ENCODE assay signal across 23 cellular contexts in genomic region chr1:100780826-100781225, GRCh38.
"Had no signal": no experiment of that assay in that cellular context is flagged by ENCODE, and none has a peak within 500 bp of the region (broad histone marks: within the 10 kb centered on the region; RNA-seq: fewer than 3 reads in every experiment).

No MANE protein-coding gene starts in this region.

- H3K4me1 ChIP-seq: ascending aorta, breast epithelium, colonic mucosa had no signal

- H3K27ac ChIP-seq: ascending aorta, breast epithelium, cardiac muscle cell, colonic mucosa had no signal

- H3K36me3 ChIP-seq: ascending aorta, breast epithelium, cardiac muscle cell, colonic mucosa had no signal

- H3K9me3 ChIP-seq: ascending aorta, breast epithelium, colonic mucosa had no signal

- H3K27me3 ChIP-seq: ascending aorta, breast epithelium, cardiac muscle cell, colonic mucosa had no signal

- H3K4me3 ChIP-seq: ascending aorta, breast epithelium, cardiac muscle cell, colonic mucosa had no signal

- DNase-seq: activated CD4-positive, alpha-beta memory T cell treated with anti-CD3 and anti-CD28 coated beads, Interleukin-2, amount 10 ng/mL, durations not matched to agents 7 days and 5 days; activated CD4-positive, alpha-beta T cell treated with anti-CD3 and anti-CD28 coated beads for 1 hour; activated CD4-positive, alpha-beta T cell treated with anti-CD3 and anti-CD28 coated beads for 4 hours; activated CD4-positive, alpha-beta T cell treated with anti-CD3 and anti-CD28 coated beads, Interleukin-2, amount 10 ng/mL, durations not matched to agents 7 days and 5 days; activated CD4-positive, alpha-beta T cell treated with anti-CD3 and anti-CD28 coated beads, Interleukin-2, amount 50 U/mL, for 4 hours; activated CD8-positive, alpha-beta memory T cell treated with anti-CD3 and anti-CD28 coated beads, Interleukin-2, amount 50 U/mL, for 48 hours; activated gamma-delta T cell; activated naive CD4-positive, alpha-beta T cell; activated naive CD4-positive, alpha-beta T cell treated with anti-CD3 and anti-CD28 coated beads, Interleukin-2, amount 10 ng/mL, durations not matched to agents 7 days and 5 days; activated naive CD8-positive, alpha-beta T cell treated with anti-CD3 and anti-CD28 coated beads, Interleukin-2, amount 10 ng/mL, durations not matched to agents 7 days and 5 days; activated T-cell treated with anti-CD3 and anti-CD28 coated beads for 4 hours; activated T-cell treated with anti-CD3 and anti-CD28 coated beads, Interleukin-2, amount 50 U/mL, for 24 hours; activated T-cell treated with anti-CD3 and anti-CD28 coated beads, Interleukin-2, amount 50 U/mL, for 72 hours; central memory CD4-positive, alpha-beta T cell; cerebellar nuclear complex; colonic mucosa; effector CD8-positive, alpha-beta T cell; foreskin fibroblast; head of caudate nucleus; T-helper 2 cell had no signal
